8 cellular contexts compared by ENCODE assay signal in the genomic region with DNA sequence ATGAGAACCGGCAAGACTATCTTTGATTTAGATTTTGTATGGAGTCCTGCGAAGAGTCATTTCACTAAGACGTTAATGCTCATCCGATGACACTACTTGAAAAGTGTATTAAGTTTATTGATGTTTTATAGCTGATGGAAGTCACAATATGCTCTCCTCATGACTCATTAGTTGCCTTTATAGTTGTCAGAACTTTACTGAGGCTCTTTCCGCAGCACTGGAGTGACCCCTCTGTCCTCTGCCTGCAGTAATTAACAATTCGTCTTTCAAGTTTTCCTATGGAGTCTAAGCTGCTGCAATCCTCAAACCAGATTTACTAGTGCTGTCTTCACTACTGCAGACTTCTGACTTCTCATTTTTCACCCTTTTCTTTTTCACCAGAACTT. TPM values are rescaled to one million over a fixed set of nuclear protein-coding genes. Genes with fewer than 3 reads are reported as not detected.
DNase-seq lines count a peak whose midpoint lies in the region; ATAC-seq and TF ChIP-seq lines count a peak whose summit lies in the region.

No MANE protein-coding gene starts in this region.

- DNase-seq in HL-60 (ENCODE audit: low read depth in 1 of 2, low spot score in 1 of 2) (no peak), ascending aorta (ENCODE audit: low spot score in 2 of 2) (no peak), left kidney (ENCODE audit: low read depth, low spot score) (peak; percentile 24), tibial artery (no peak), dedifferentiated amniotic fluid mesenchymal stem cell (ENCODE audit: extremely low spot score) (no peak), ureter (ENCODE audit: low spot score) (no peak)

- intact Hi-C loops in ascending aorta (cut with DNase I) (loop anchor here (2.0 kb wide), 1 partner anchor 33 kb away; a partner anchor contains a TSS), tibial artery (cut with DNase I; ENCODE audit: low total_unique reads) (no loop called here)

- H2AFZ ChIP-seq in ACC112 (ENCODE audit: low read length, unreplicated experiment): peak overlapping the region; percentile 37

- H3K27me3 ChIP-seq in ACC112 (ENCODE audit: insufficient read depth, low read length) (no peaks in the 10 kb centered on the region), HL-60 (ENCODE audit: insufficient read depth, poor library complexity, severe bottlenecking) (no peaks in the 10 kb centered on the region), ascending aorta (no peaks in the 10 kb centered on the region), tibial artery (no peaks in the 10 kb centered on the region)

- TF ChIP-seq CTCF in HL-60 (IDR thresholded peaks at IDR 0.05; ENCODE audit: insufficient read depth, low read length) (no peak), ascending aorta (IDR thresholded peaks at IDR 0.05) (no peak), tibial artery (IDR thresholded peaks at IDR 0.05) (no peak)

- H3K36me3 ChIP-seq in ACC112 (ENCODE audit: insufficient read depth, low read length) (no peaks in the 10 kb centered on the region), ascending aorta (peaks cover 0 to 6% of the 10 kb centered on the region in 2 donors), tibial artery (peaks cover 6 to 15% (median 7%) of the 10 kb centered on the region in 3 donors)

- peaks cover 31% of the 10 kb centered on the region for H3K79me2 ChIP-seq in ACC112 (ENCODE audit: control insufficient read depth, insufficient read depth, low read length, unreplicated experiment)

- H3K27ac ChIP-seq in ACC112 (ENCODE audit: low read depth, low read length): peak overlapping the region; percentile 96
- H3K27ac ChIP-seq in HL-60 (replicated peaks): peak overlapping the region; percentile 98
- H3K27ac ChIP-seq in ascending aorta: peak overlapping the region; percentile 97 to 98
- H3K27ac ChIP-seq in tibial artery: peak overlapping the region; percentile 93 to 97

- H3K9me3 ChIP-seq in ascending aorta (no peaks in the 10 kb centered on the region), tibial artery (no peaks in the 10 kb centered on the region)

- H3K4me1 ChIP-seq in ACC112 (ENCODE audit: control insufficient read depth, insufficient read depth, low read length, unreplicated experiment): peaks cover 9% of the 10 kb centered on the region
- H3K4me1 ChIP-seq in ascending aorta: peaks cover 3 to 8% of the 10 kb centered on the region in 2 donors
- H3K4me1 ChIP-seq in tibial artery: peaks cover 5 to 34% (median 11%) of the 10 kb centered on the region in 4 donors

- H3K4me3 ChIP-seq in ACC112 (ENCODE audit: low read depth, low read length): peak overlapping the region; percentile 82
- peak overlapping the region; percentile 61 for H3K4me3 ChIP-seq in HL-60 (replicated peaks; ENCODE audit: insufficient read depth, low read length)
- peak overlapping the region; percentile 70 to 74 for H3K4me3 ChIP-seq in ascending aorta
- peak overlapping the region; percentile 59 to 66 for H3K4me3 ChIP-seq in tibial artery

- no peak for ATAC-seq in HG03432 (IDR thresholded peaks at IDR 0.05; ENCODE audit: unreplicated experiment)

RNA-seq across cellular contexts. Expression of a gene that starts 0.9 kb away (rescaled TPM):
- 7.2 TPM for total RNA-seq in ascending aorta
- 51.3 TPM for total RNA-seq in ureter

RNA-seq across cellular contexts. Expression of a gene that starts 6.2 kb away (rescaled TPM):
- 1.7 TPM for total RNA-seq in ascending aorta
- 21.0 TPM for total RNA-seq in ureter

RNA-seq across cellular contexts. Expression of a gene that starts 32.6 kb away (rescaled TPM):
- total RNA-seq in ascending aorta (5.6 TPM), ureter (39.8 TPM)

RNA-seq across cellular contexts. Expression of a gene that starts 48.1 kb away (rescaled TPM):
- total RNA-seq in ascending aorta (36.7 TPM), ureter (121 TPM)
